17 cellular contexts compared by ENCODE assay signal in genomic region chr2:107556038-107556627, GRCh38.
DNase-seq lines count a peak whose midpoint lies in the region; ATAC-seq, FAIRE-seq and TF ChIP-seq lines count a peak whose summit lies in the region.
"Had no signal": no experiment of that assay in that cellular context is flagged by ENCODE, and none has a peak within 500 bp of the region (broad histone marks: within the 10 kb centered on the region; RNA-seq: fewer than 3 reads in every experiment).

No MANE protein-coding gene starts in this region.

- POLR2A ChIA-PET in OCI-LY7 (lab: Charles Lee): no interaction called here
- POLR2A ChIA-PET in activated CD8-positive, alpha-beta T cell treated with anti-CD3 and anti-CD28 coated beads for 36 hours (lab: Charles Lee): interaction anchor here (0.6 kb wide), 2 partner anchors 149 to 637 kb away, joined by 3 read pairs; no protein-coding TSS in a partner anchor

- TF ChIP-seq CTCF in OCI-LY7 (conservative IDR thresholded peaks at IDR 0.05; ENCODE audit: low read length) (no peak), bronchial epithelial cell (IDR thresholded peaks at IDR 0.05; ENCODE audit: insufficient read depth, low read length, severe bottlenecking) (no peak)
- TF ChIP-seq CTCF in activated CD8-positive, alpha-beta T cell treated with anti-CD3 and anti-CD28 coated beads for 36 hours (IDR thresholded peaks at IDR 0.05): no peak

- no peaks in the 10 kb centered on the region for H4K20me1 ChIP-seq in OCI-LY7 (ENCODE audit: insufficient read depth, low read length)
- H4K20me1 ChIP-seq: BLaER1 treated with 17β-estradiol and CSF1 and Interleukin-3, amounts not matched to agents 10 nM and 100 nM had no signal

- H3K4me3 ChIP-seq in OCI-LY7 (ENCODE audit: low read depth, low read length, poor library complexity, severe bottlenecking): no peak overlapping the region
- H3K4me3 ChIP-seq in bronchial epithelial cell (ENCODE audit: low read depth, low read length): no peak overlapping the region
- H3K4me3 ChIP-seq: BLaER1 treated with 17β-estradiol and CSF1 and Interleukin-3, amounts not matched to agents 10 nM and 100 nM; GM12878 had no signal

- H3K36me3 ChIP-seq in OCI-LY7 (ENCODE audit: insufficient read depth, low read length) (no peaks in the 10 kb centered on the region), bronchial epithelial cell (ENCODE audit: control insufficient read depth, insufficient read depth, low read length) (no peaks in the 10 kb centered on the region)
- H3K36me3 ChIP-seq: BLaER1 treated with 17β-estradiol and CSF1 and Interleukin-3, amounts not matched to agents 10 nM and 100 nM had no signal

- no peak overlapping the region for H3K27ac ChIP-seq in OCI-LY7 (ENCODE audit: low read depth, low read length, poor library complexity, severe bottlenecking)
- H3K27ac ChIP-seq: BLaER1 treated with 17β-estradiol and CSF1 and Interleukin-3, amounts not matched to agents 10 nM and 100 nM had no signal

- CTCF ChIA-PET in OCI-LY7 (lab: Charles Lee; ENCODE audit: unreplicated experiment): no interaction called here
- CTCF ChIA-PET in activated CD8-positive, alpha-beta T cell treated with anti-CD3 and anti-CD28 coated beads for 36 hours (lab: Charles Lee): no interaction called here

- H3K9me2 ChIP-seq in OCI-LY7 (ENCODE audit: insufficient read depth, low read length): no peaks in the 10 kb centered on the region

- H3K9me3 Mint-ChIP-seq in activated CD8-positive, alpha-beta T cell treated with anti-CD3 and anti-CD28 coated beads for 36 hours: peaks cover 14% of the 10 kb centered on the region

- DNase-seq in DMS53 (lab: John Stamatoyannopoulos, UW) (peak; percentile 31), DMS53 treated with DMSO at 0.1 percent for 48 hours (lab: John Stamatoyannopoulos, UW; ENCODE audit: unreplicated experiment) (no peak), OCI-LY7 (ENCODE audit: low spot score) (peak; percentile 1), bronchial epithelial cell (ENCODE audit: low read depth) (no peak), Kasumi-1 (lab: John Stamatoyannopoulos, UW) (no peak), dermis blood vessel endothelial cell (no peak)
- DNase-seq in activated CD8-positive, alpha-beta T cell treated with anti-CD3 and anti-CD28 coated beads for 36 hours: no peak
- DNase-seq: 8988T; CD8-positive, alpha-beta T cell; DMS153; DND-41; EL; GOT3; H7 had no signal

- no peaks in the 10 kb centered on the region for H3K4me1 ChIP-seq in OCI-LY7 (ENCODE audit: insufficient read depth, low read length, poor library complexity, severe bottlenecking)
- H3K4me1 ChIP-seq: BLaER1 treated with 17β-estradiol and CSF1 and Interleukin-3, amounts not matched to agents 10 nM and 100 nM had no signal

- ATAC-seq in activated CD8-positive, alpha-beta T cell treated with anti-CD3 and anti-CD28 coated beads for 36 hours: no peak
- ATAC-seq: CD8-positive, alpha-beta T cell; GM12878; HCT116 had no signal

- no peaks in the 10 kb centered on the region for H3K4me1 Mint-ChIP-seq in activated CD8-positive, alpha-beta T cell treated with anti-CD3 and anti-CD28 coated beads for 36 hours (ENCODE audit: low read depth)

- no peak overlapping the region for H3K4me3 Mint-ChIP-seq in activated CD8-positive, alpha-beta T cell treated with anti-CD3 and anti-CD28 coated beads for 36 hours
- H3K4me3 Mint-ChIP-seq: CD8-positive, alpha-beta T cell had no signal

- H3K27ac Mint-ChIP-seq in activated CD8-positive, alpha-beta T cell treated with anti-CD3 and anti-CD28 coated beads for 36 hours: no peak overlapping the region
- H3K27ac Mint-ChIP-seq: CD8-positive, alpha-beta T cell had no signal

- intact Hi-C loops in OCI-LY7 (cut with micrococcal nuclease; ENCODE audit: unreplicated experiment): no loop called here
- intact Hi-C loops in activated CD8-positive, alpha-beta T cell treated with anti-CD3 and anti-CD28 coated beads for 36 hours (cut with micrococcal nuclease): no loop called here

- no peaks in the 10 kb centered on the region for H3K27me3 ChIP-seq in bronchial epithelial cell (ENCODE audit: control insufficient read depth, insufficient read depth, low read length)
- H3K27me3 ChIP-seq: BLaER1 treated with 17β-estradiol and CSF1 and Interleukin-3, amounts not matched to agents 10 nM and 100 nM had no signal

- peak; percentile 83 for FAIRE-seq in bronchial epithelial cell (lab: Jason Lieb, UNC)
- FAIRE-seq: GM12878 had no signal

- no peaks in the 10 kb centered on the region for H3K36me3 Mint-ChIP-seq in activated CD8-positive, alpha-beta T cell treated with anti-CD3 and anti-CD28 coated beads for 36 hours (ENCODE audit: low read depth)
- H3K36me3 Mint-ChIP-seq: CD8-positive, alpha-beta T cell had no signal

- no peaks in the 10 kb centered on the region for H3K9me3 ChIP-seq in OCI-LY7 (ENCODE audit: low read length)

- no peaks in the 10 kb centered on the region for H3K79me2 ChIP-seq in OCI-LY7 (ENCODE audit: insufficient read depth, low read depth, low read length)

- no peak overlapping the region for H3K4me2 ChIP-seq in OCI-LY7 (ENCODE audit: low read length)
- H3K4me2 ChIP-seq: BLaER1 treated with 17β-estradiol and CSF1 and Interleukin-3, amounts not matched to agents 10 nM and 100 nM had no signal

- H2AFZ ChIP-seq in OCI-LY7 (ENCODE audit: low read length): no peak overlapping the region

- BruUV-seq in OCI-LY7 (replicated peaks; lab: Mats Ljungman, UMichigan): no TSS peak

- H3K27me3 Mint-ChIP-seq in activated CD8-positive, alpha-beta T cell treated with anti-CD3 and anti-CD28 coated beads for 36 hours: no peaks in the 10 kb centered on the region

Comparison
In these comparisons a context has a peak if more than half of its experiments do, and no peak if none do; other contexts are left out.
1. DNase-seq: peak in DMS53 (single experiment) and OCI-LY7 (single experiment); none in DMS53 treated with DMSO at 0.1 percent for 48 hours (single experiment), bronchial epithelial cell (single experiment), Kasumi-1 (0 of 2), activated CD8-positive, alpha-beta T cell treated with anti-CD3 and anti-CD28 coated beads for 36 hours (single experiment) and dermis blood vessel endothelial cell (single experiment).